Comparison of ENCODE assay signal across 14 cellular contexts in the genomic region with DNA sequence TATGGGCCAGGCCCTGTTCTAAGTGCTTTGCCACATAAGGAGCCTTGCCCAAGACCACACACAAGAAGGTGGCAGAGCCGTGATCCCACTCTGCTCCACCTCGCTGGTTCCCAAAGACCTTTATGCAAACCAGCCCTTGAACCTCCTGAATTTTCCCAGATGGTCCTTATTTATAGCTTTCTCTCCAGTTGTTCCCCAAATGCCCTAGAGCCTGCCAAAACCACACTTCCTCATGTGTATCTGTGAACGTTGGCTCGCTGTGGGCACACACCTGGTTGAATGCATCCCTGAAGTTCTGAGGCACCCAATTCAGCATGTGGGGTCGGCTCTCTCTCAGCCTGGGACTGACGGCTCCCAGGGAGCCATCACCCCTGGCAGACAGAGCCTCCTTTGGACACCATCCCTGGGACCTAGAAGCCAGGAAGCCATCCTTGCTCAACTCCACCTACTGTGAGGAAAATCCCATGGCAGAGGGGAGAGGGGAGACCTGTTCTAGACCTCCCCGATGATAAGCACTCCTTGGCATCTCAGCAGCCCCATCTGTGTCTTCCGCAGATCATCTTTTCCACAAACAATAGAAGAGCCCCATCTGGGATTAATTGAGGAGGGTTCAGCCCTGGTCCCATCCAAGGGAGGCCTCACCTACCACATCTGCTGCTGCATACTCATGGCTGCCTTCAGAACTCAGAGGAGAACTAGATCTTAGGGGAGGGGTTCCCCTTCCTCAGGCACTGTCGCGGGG. TPM values are rescaled to one million over a fixed set of nuclear protein-coding genes. Genes with fewer than 3 reads are reported as not detected.
DNase-seq lines count a peak whose midpoint lies in the region; ATAC-seq and TF ChIP-seq lines count a peak whose summit lies in the region.
"Had no signal": no experiment of that assay in that cellular context is flagged by ENCODE, and none has a peak within 500 bp of the region (broad histone marks: within the 10 kb centered on the region; RNA-seq: fewer than 3 reads in every experiment).

No MANE protein-coding gene starts in this region.

- peaks cover 13 to 86% (median 60%) of the 10 kb centered on the region in 12 donors for H3K4me1 ChIP-seq in heart left ventricle
- H3K4me1 ChIP-seq in neuronal stem cell (ENCODE audit: control insufficient read depth in 2 of 2, insufficient read depth in 1 of 2, low read depth in 1 of 2, low read length in 2 of 2) = peaks cover 11 to 12% of the 10 kb centered on the region in 2 donors

- no peak overlapping the region for H4K8ac ChIP-seq in neuronal stem cell (ENCODE audit: low read depth, low read length)

- TF ChIP-seq POLR2A in heart left ventricle (IDR thresholded peaks at IDR 0.05) = no peak

- H3K14ac ChIP-seq in neuronal stem cell (ENCODE audit: low read length) = no peak overlapping the region

- no peaks in the 10 kb centered on the region for H3K79me1 ChIP-seq in neuronal stem cell (ENCODE audit: low read depth, low read length)

- peaks cover 0 to 8% (median 0%) of the 10 kb centered on the region in 9 donors for H3K36me3 ChIP-seq in heart left ventricle
- peaks cover 3 to 18% of the 10 kb centered on the region in 2 donors for H3K36me3 ChIP-seq in neuronal stem cell (replicated peaks in 1 of 2; ENCODE audit: control insufficient read depth in 2 of 2, insufficient read depth in 2 of 2, low read length in 2 of 2)
- H3K36me3 ChIP-seq: left lung, pancreas had no signal

- no peak overlapping the region for H3K9ac ChIP-seq in neuronal stem cell (ENCODE audit: low read depth, low read length, poor library complexity)

- H3K4me2 ChIP-seq in neuronal stem cell (ENCODE audit: insufficient read depth, low read length, poor library complexity, severe bottlenecking) = no peak overlapping the region

- no peak overlapping the region for H2BK12ac ChIP-seq in neuronal stem cell (ENCODE audit: low read length)

- no peak overlapping the region for H2AK5ac ChIP-seq in neuronal stem cell (ENCODE audit: low read depth, low read length)

- H3K9me3 ChIP-seq in heart left ventricle (no peaks in the 10 kb centered on the region), neuronal stem cell (replicated peaks in 1 of 2; ENCODE audit: control insufficient read depth in 2 of 2, insufficient read depth in 1 of 2, low read depth in 1 of 2, low read length in 2 of 2) (no peaks in the 10 kb centered on the region)
- H3K9me3 ChIP-seq: left lung, pancreas had no signal

- no peak overlapping the region for H2BK120ac ChIP-seq in neuronal stem cell (ENCODE audit: low read depth, low read length)

- ATAC-seq in heart left ventricle (no peak), left ventricle myocardium superior (no peak), omental fat pad (ENCODE audit: low FRiP score) (no peak)

- no peak overlapping the region for H3K4ac ChIP-seq in neuronal stem cell (ENCODE audit: low read length)

- DNase-seq in heart left ventricle (no peak), left ventricle myocardium superior (no peak), coronary artery (ENCODE audit: low spot score) (no peak), neuronal stem cell (ENCODE audit: low spot score) (no peak), NCI-H1105 (lab: John Stamatoyannopoulos, UW) (no peak), omental fat pad (ENCODE audit: low spot score) (no peak), amniotic stem cell (lab: John Stamatoyannopoulos, UW) (no peak)
- no peak for DNase-seq in activated CD4-positive, CD25-positive, alpha-beta regulatory T cell treated with anti-CD3 and anti-CD28 coated beads, Interleukin-2, amount 50 U/mL, for 72 hours
- DNase-seq: activated CD4-positive, alpha-beta T cell treated with anti-CD3 and anti-CD28 coated beads, Interleukin-2, amount 10 ng/mL, durations not matched to agents 7 days and 5 days; cerebellar nuclear complex; NCI-H446; stimulated activated CD4-positive, alpha-beta T cell treated with anti-CD3 and anti-CD28 coated beads, Interleukin-4, amount 100 ng/mL, for 24 hours had no signal

- intact Hi-C loops in heart left ventricle (cut with DNase I) = loop anchor here in 5 of 10 donors (5.0 kb wide), 2 partner anchors 40 kb away; partner anchors contain the start of gene LIMD1 (in 4 of the 5)
- intact Hi-C loops in left ventricle myocardium superior (cut with micrococcal nuclease) = no loop called here

- H3K4me3 ChIP-seq in heart left ventricle (no peak overlapping the region), coronary artery (no peak overlapping the region), neuronal stem cell (ENCODE audit: low read length in 2 of 2) (no peak overlapping the region)
- H3K4me3 ChIP-seq: left lung, pancreas had no signal

- H2BK15ac ChIP-seq in neuronal stem cell (ENCODE audit: low read length) = no peak overlapping the region

- H4K91ac ChIP-seq in neuronal stem cell (ENCODE audit: low read depth, low read length, poor library complexity) = no peak overlapping the region

- WGBS in heart left ventricle, 4 donors = 84 to 86% (median 84%) methylated on average over 10 of the region's 10 CpGs
- whole genome bisulfite sequencing in neuronal stem cell (ENCODE audit: extremely low coverage in 2 of 2, insufficient read length in 2 of 2, insufficient replicate concordance in 1 of 2), 2 donors = no CpG with 5 or more reads among the region's 10 CpGs

- H2BK5ac ChIP-seq in neuronal stem cell (ENCODE audit: low read length) = no peak overlapping the region

- H3K27me3 ChIP-seq in heart left ventricle (no peaks in the 10 kb centered on the region), neuronal stem cell (ENCODE audit: control insufficient read depth in 3 of 3, insufficient read depth in 3 of 3, low read depth in 1 of 3, low read length in 3 of 3) (no peaks in the 10 kb centered on the region)
- H3K27me3 ChIP-seq: left lung, pancreas had no signal

- H3K27ac ChIP-seq in heart left ventricle (peak overlapping the region; percentile 44 to 89 (median 76)), coronary artery (peak overlapping the region; percentile 55 to 76), neuronal stem cell (replicated peaks; ENCODE audit: low read length) (no peak overlapping the region)

- H3K23ac ChIP-seq in neuronal stem cell (ENCODE audit: low read depth, low read length, poor library complexity) = no peak overlapping the region

- peak overlapping the region; percentile 67 for H3K18ac ChIP-seq in neuronal stem cell (ENCODE audit: low read length)

- no peak overlapping the region for H2AFZ ChIP-seq in neuronal stem cell (ENCODE audit: low read length)

- TF ChIP-seq CTCF in heart left ventricle (IDR thresholded peaks at IDR 0.05) (no peak), coronary artery (IDR thresholded peaks at IDR 0.05) (no peak), omental fat pad (IDR thresholded peaks at IDR 0.05) (no peak)

RNA-seq across cellular contexts. Expression of gene LIMD1, which starts 42.3 kb away (rescaled TPM):
- 10 to 100 TPM; 24.8 to 42.8 (median 32.9) TPM for total RNA-seq in heart left ventricle
- 10 to 100 TPM; 14.4 to 17.7 TPM for polyA plus RNA-seq in heart left ventricle
- total RNA-seq in left ventricle myocardium superior = 31.9 TPM
- polyA plus RNA-seq in neuronal stem cell (2013, experiment 1 of 2) = 5.5 TPM
- polyA plus RNA-seq in neuronal stem cell (2013, experiment 2 of 2) = 5.7 TPM
- 10 to 100 TPM; 20.2 to 36.3 (median 26.2) TPM for total RNA-seq in omental fat pad
